ENCODE assay signal across 21 cellular contexts in the genomic region with DNA sequence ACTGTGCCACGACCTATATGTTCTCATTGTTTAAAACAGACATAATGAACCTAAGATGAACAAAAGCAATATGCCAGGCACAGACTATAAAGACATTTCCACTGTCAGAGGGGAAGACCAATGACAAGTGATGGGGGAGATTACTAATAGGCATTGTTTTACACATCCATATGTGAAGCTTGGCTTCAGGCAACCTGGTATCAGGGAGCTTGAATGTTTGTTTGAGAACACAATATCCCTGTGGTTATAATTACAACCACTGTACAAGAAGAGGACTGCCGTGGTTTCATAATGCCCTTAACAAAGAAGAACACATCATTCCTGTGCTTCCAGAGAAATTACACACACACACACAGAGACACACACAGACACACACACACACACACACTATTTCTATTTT.
DNase-seq lines count a peak whose midpoint lies in the region; ATAC-seq and TF ChIP-seq lines count a peak whose summit lies in the region.
"Had no signal": no experiment of that assay in that cellular context is flagged by ENCODE, and none has a peak within 500 bp of the region (broad histone marks: within the 10 kb centered on the region; RNA-seq: fewer than 3 reads in every experiment).

No MANE protein-coding gene starts in this region.

- CTCF ChIA-PET in Calu3 (lab: Charles Lee): no interaction called here

- H3K4me3 Mint-ChIP-seq in mesothelial cell of epicardium (no peak overlapping the region), Calu3 (ENCODE audit: low read depth, unreplicated experiment) (no peak overlapping the region)
- H3K4me3 Mint-ChIP-seq: activated CD8-positive, alpha-beta T cell treated with anti-CD3 and anti-CD28 coated beads for 36 hours had no signal

- peaks cover 1% of the 10 kb centered on the region for H3K36me3 Mint-ChIP-seq in mesothelial cell of epicardium
- no peaks in the 10 kb centered on the region for H3K36me3 Mint-ChIP-seq in Calu3 (ENCODE audit: insufficient read depth, unreplicated experiment)

- H3K27me3 Mint-ChIP-seq in mesothelial cell of epicardium (ENCODE audit: low read depth): no peaks in the 10 kb centered on the region
- no peaks in the 10 kb centered on the region for H3K27me3 Mint-ChIP-seq in Calu3 (ENCODE audit: unreplicated experiment)
- H3K27me3 Mint-ChIP-seq: activated CD8-positive, alpha-beta T cell treated with anti-CD3 and anti-CD28 coated beads for 36 hours had no signal

- DNase-seq in AG10803 (ENCODE audit: low read depth) (peak; percentile 69), SJCRH30 (peak; percentile 4 to 34), fibroblast of gingiva (ENCODE audit: low read depth) (peak; percentile 72), mesothelial cell of epicardium (ENCODE audit: low spot score in 2 of 2, unreplicated experiment in 2 of 2) (no peak), GM20000 (ENCODE audit: low spot score) (no peak), Calu3 (no peak), SKM-1 treated with dmso at 0.1 percent for 144 hours (lab: John Stamatoyannopoulos, UW; ENCODE audit: unreplicated experiment) (no peak)
- DNase-seq: activated CD8-positive, alpha-beta T cell treated with anti-CD3 and anti-CD28 coated beads for 36 hours; amygdala; effector memory CD4-positive, alpha-beta T cell; GOT3; hypothalamus; lower lobe of right lung; NCI-H187; T-helper 9 cell had no signal

- no peaks in the 10 kb centered on the region; the same call in 1 of the 2 replicates for H3K36me3 ChIP-seq in SJCRH30
- H3K36me3 ChIP-seq: esophagus muscularis mucosa, lower lobe of right lung, right atrium auricular region had no signal

- peaks cover 12% of the 10 kb centered on the region for H3K4me1 ChIP-seq in SJCRH30
- H3K4me1 ChIP-seq: lower lobe of right lung, right atrium auricular region had no signal

- H3K9me3 ChIP-seq in SJCRH30 (replicated peaks): no peaks in the 10 kb centered on the region
- H3K9me3 ChIP-seq: esophagus muscularis mucosa, lower lobe of right lung, right atrium auricular region had no signal

- H3K9me3 Mint-ChIP-seq in mesothelial cell of epicardium (no peaks in the 10 kb centered on the region), Calu3 (ENCODE audit: low read depth, unreplicated experiment) (no peaks in the 10 kb centered on the region)
- H3K9me3 Mint-ChIP-seq: activated CD8-positive, alpha-beta T cell treated with anti-CD3 and anti-CD28 coated beads for 36 hours had no signal

- H3K4me1 Mint-ChIP-seq in mesothelial cell of epicardium (peaks cover 37% of the 10 kb centered on the region), Calu3 (ENCODE audit: low read depth, unreplicated experiment) (no peaks in the 10 kb centered on the region)

- no peak for TF ChIP-seq CTCF in AG10803 (conservative IDR thresholded peaks at IDR 0.05; ENCODE audit: low read length)
- no peak for TF ChIP-seq CTCF in mesothelial cell of epicardium (IDR thresholded peaks at IDR 0.05; ENCODE audit: unreplicated experiment)
- no peak for TF ChIP-seq CTCF in GM20000 (IDR thresholded peaks at IDR 0.05; ENCODE audit: extremely low read depth, missing control alignments)
- TF ChIP-seq CTCF in Calu3 (IDR thresholded peaks at IDR 0.05; ENCODE audit: unreplicated experiment): no peak

- H3K27ac Mint-ChIP-seq in mesothelial cell of epicardium (peak overlapping the region; percentile 21), Calu3 (ENCODE audit: unreplicated experiment) (no peak overlapping the region)
- H3K27ac Mint-ChIP-seq: activated CD8-positive, alpha-beta T cell treated with anti-CD3 and anti-CD28 coated beads for 36 hours had no signal

- H3K27ac ChIP-seq in SJCRH30: no peak overlapping the region
- H3K27ac ChIP-seq: C4-2B, esophagus muscularis mucosa, KMS-11, lower lobe of right lung, right atrium auricular region had no signal

- no TSS peak for BruUV-seq in Calu3 (replicated peaks; lab: Mats Ljungman, UMichigan)

- H3K4me3 ChIP-seq in AG10803 (ENCODE audit: low read length) (no peak overlapping the region), SJCRH30 (no peak overlapping the region)
- H3K4me3 ChIP-seq: esophagus muscularis mucosa, lower lobe of right lung, right atrium auricular region, SK-N-MC had no signal

- intact Hi-C loops in Calu3 (cut with micrococcal nuclease; ENCODE audit: unreplicated experiment): no loop called here

- H3K27me3 ChIP-seq in SJCRH30: no peaks in the 10 kb centered on the region
- H3K27me3 ChIP-seq: esophagus muscularis mucosa had no signal

- ATAC-seq in GM18519 (IDR thresholded peaks at IDR 0.05; ENCODE audit: low FRiP score, unreplicated experiment): no peak
- ATAC-seq: activated CD8-positive, alpha-beta T cell treated with anti-CD3 and anti-CD28 coated beads for 36 hours; lower lobe of right lung had no signal

Comparison
In these comparisons a context has a peak if more than half of its experiments do, and no peak if none do; other contexts are left out.
1. DNase-seq: peak in AG10803 (single experiment), SJCRH30 (2 of 2) and fibroblast of gingiva (single experiment); none in mesothelial cell of epicardium (0 of 2), GM20000 (single experiment), Calu3 (single experiment) and SKM-1 treated with dmso at 0.1 percent for 144 hours (single experiment).